In genomic region chr13:112720251-112720650, GRCh38 we compare ENCODE assay signal across 10 cellular contexts.
"Had no signal": no experiment of that assay in that cellular context is flagged by ENCODE, and none has a peak within 500 bp of the region (broad histone marks: within the 10 kb centered on the region; RNA-seq: fewer than 3 reads in every experiment).

No MANE protein-coding gene starts in this region.

- H3K9me3 Mint-ChIP-seq: neural crest cell; stimulated activated naive B cell treated with anti-CD40 and anti-IgM and Interleukin-4, amounts not matched to agents 10 μg/mL and 1 μg/mL and 100 μg/mL, for 72 hours had no signal

- DNase-seq: activated CD4-positive, alpha-beta T cell treated with anti-CD3 and anti-CD28 coated beads for 1 hour; activated CD4-positive, alpha-beta T cell treated with anti-CD3 and anti-CD28 coated beads, Interleukin-2, amount 50 U/mL, for 4 hours; activated naive CD4-positive, alpha-beta T cell treated with Interleukin-2 at 50 U/mL for 16 hours; activated T-cell treated with anti-CD3 and anti-CD28 coated beads for 4 hours; erythroblast; stimulated activated CD4-positive, alpha-beta T cell treated with anti-CD3 and anti-CD28 coated beads, Interleukin-2, amount 100 ng/mL, for 48 hours; stimulated activated naive B cell treated with anti-CD40 and anti-IgM and Interleukin-4, amounts not matched to agents 10 μg/mL and 1 μg/mL and 100 μg/mL, for 72 hours; transverse colon had no signal

- H3K27me3 Mint-ChIP-seq: stimulated activated naive B cell treated with anti-CD40 and anti-IgM and Interleukin-4, amounts not matched to agents 10 μg/mL and 1 μg/mL and 100 μg/mL, for 72 hours had no signal

- H3K4me3 Mint-ChIP-seq: stimulated activated naive B cell treated with anti-CD40 and anti-IgM and Interleukin-4, amounts not matched to agents 10 μg/mL and 1 μg/mL and 100 μg/mL, for 72 hours had no signal

- H3K27ac Mint-ChIP-seq: stimulated activated naive B cell treated with anti-CD40 and anti-IgM and Interleukin-4, amounts not matched to agents 10 μg/mL and 1 μg/mL and 100 μg/mL, for 72 hours had no signal

- ATAC-seq: SK-N-SH treated with all-trans-retinoic acid at 6 μM for 48 hours; stimulated activated naive B cell treated with anti-CD40 and anti-IgM and Interleukin-4, amounts not matched to agents 10 μg/mL and 1 μg/mL and 100 μg/mL, for 72 hours had no signal
